ENCODE assay signal across 11 cellular contexts in the genomic region with DNA sequence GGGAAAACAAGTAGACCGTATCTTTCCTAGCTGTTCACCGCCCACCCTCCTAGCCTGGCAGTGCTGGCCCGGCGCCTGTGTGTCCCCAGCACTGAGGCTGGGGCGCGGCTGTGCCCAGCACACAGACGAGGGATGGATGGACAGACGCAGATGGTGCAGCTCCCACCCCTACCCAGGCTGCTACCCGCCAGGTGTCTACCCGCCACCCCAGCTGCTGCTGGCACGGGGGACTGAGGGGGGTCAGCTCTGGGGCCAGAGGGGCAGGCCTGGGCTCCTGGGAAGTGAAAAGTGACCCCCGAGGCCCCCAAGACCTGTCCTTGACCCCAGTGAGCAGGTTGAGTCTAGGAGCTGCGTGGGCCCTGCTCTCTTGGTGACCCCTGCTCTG. TPM values are rescaled to one million over a fixed set of nuclear protein-coding genes. Genes with fewer than 3 reads are reported as not detected.
DNase-seq lines count a peak whose midpoint lies in the region; ATAC-seq and TF ChIP-seq lines count a peak whose summit lies in the region.
"Had no signal": no experiment of that assay in that cellular context is flagged by ENCODE, and none has a peak within 500 bp of the region (broad histone marks: within the 10 kb centered on the region; RNA-seq: fewer than 3 reads in every experiment).

No MANE protein-coding gene starts in this region.

- TF ChIP-seq CTCF in suprapubic skin (IDR thresholded peaks at IDR 0.05): no peak

- 79 to 82% methylated on average over 9 to 13 of the region's 13 CpGs for WGBS in mesodermal cell (ENCODE audit: insufficient coverage in 2 of 2), 2 experiments
- WGBS in suprapubic skin: 70% methylated on average over 2 of the region's 13 CpGs

- H3K36me3 ChIP-seq in HUES6 (ENCODE audit: control insufficient read depth, insufficient read depth, low read length): no peaks in the 10 kb centered on the region
- peaks cover under 1% of the 10 kb centered on the region for H3K36me3 ChIP-seq in mesodermal cell (ENCODE audit: control insufficient read depth, insufficient read depth, low read length)
- H3K36me3 ChIP-seq in suprapubic skin: no peaks in the 10 kb centered on the region

- peak overlapping the region; percentile 84; the same call in 1 of the 2 replicates for H3K27ac ChIP-seq in HUES6 (ENCODE audit: low read depth, low read length)
- H3K27ac ChIP-seq in cingulate gyrus (ENCODE audit: low read depth, low read length): peak overlapping the region; percentile 94
- H3K27ac ChIP-seq in mesodermal cell (ENCODE audit: low read depth, low read length, severe bottlenecking): peak overlapping the region; percentile 93
- H3K27ac ChIP-seq in suprapubic skin: peak overlapping the region; percentile 92

- H3K9me3 ChIP-seq in HUES6 (ENCODE audit: control insufficient read depth, insufficient read depth, low read depth, low read length): no peaks in the 10 kb centered on the region
- H3K9me3 ChIP-seq in mesodermal cell (ENCODE audit: control insufficient read depth, low read length): no peaks in the 10 kb centered on the region
- H3K9me3 ChIP-seq in suprapubic skin: no peaks in the 10 kb centered on the region

- no peak for ATAC-seq in HG02610 (IDR thresholded peaks at IDR 0.05; ENCODE audit: unreplicated experiment)

- peak overlapping the region; percentile 87 for H3K9ac ChIP-seq in HUES6 (ENCODE audit: low read length)

- H3K4me1 ChIP-seq in HUES6 (ENCODE audit: control insufficient read depth, insufficient read depth, low read length) (peaks cover 54% of the 10 kb centered on the region), mesodermal cell (ENCODE audit: control insufficient read depth, insufficient read depth, low read length, poor library complexity, severe bottlenecking) (peaks cover 73% of the 10 kb centered on the region), suprapubic skin (peaks cover 85% of the 10 kb centered on the region)

- H3K27me3 ChIP-seq in HUES6 (ENCODE audit: control insufficient read depth, insufficient read depth, low read length): peaks cover 7% of the 10 kb centered on the region; the same call in 1 of the 2 replicates
- H3K27me3 ChIP-seq in suprapubic skin: no peaks in the 10 kb centered on the region

- TF ChIP-seq POLR2A in suprapubic skin (IDR thresholded peaks at IDR 0.05): no peak

- DNase-seq in suprapubic skin (ENCODE audit: low spot score in 2 of 2): no peak
- DNase-seq in GOT3 (lab: John Stamatoyannopoulos, UW): no peak
- no peak for DNase-seq in stimulated activated CD4-positive, alpha-beta T cell treated with anti-CD3 and anti-CD28 coated beads, Interleukin-1b, Interleukin-23, amount 100 ng/mL, for 48 hours
- DNase-seq in NK-92 treated with Interleukin-12 subunit alpha and Interleukin-12 subunit beta, amount 100 ng/mL, for 24 hours (lab: John Stamatoyannopoulos, UW): no peak
- DNase-seq: activated naive CD4-positive, alpha-beta T cell treated with anti-CD3 and anti-CD28 coated beads, Interleukin-2, amount 10 ng/mL, durations not matched to agents 7 days and 5 days; HCEC 1CT; NCI-H146 had no signal

- no peak overlapping the region for H3K4me3 ChIP-seq in HUES6 (ENCODE audit: low read depth, low read length)
- H3K4me3 ChIP-seq in mesodermal cell (ENCODE audit: extremely low read depth, insufficient read depth, low read length, poor library complexity, severe bottlenecking): no peak overlapping the region
- peak overlapping the region; percentile 70 for H3K4me3 ChIP-seq in suprapubic skin

- TF ChIP-seq EP300 in suprapubic skin (IDR thresholded peaks at IDR 0.05): no peak

RNA-seq across cellular contexts. Expression of gene VWA1, which starts 2.9 kb away (rescaled TPM):
- 20.6 TPM for polyA plus RNA-seq in mesodermal cell (2013, experiment 1 of 2)
- polyA plus RNA-seq in mesodermal cell (2013, experiment 2 of 2): 16.6 TPM
- 10 to 100 TPM; 14.5 to 27.6 (median 19.8) TPM for total RNA-seq in suprapubic skin

RNA-seq across cellular contexts. Expression of gene ANKRD65, which starts 11.5 kb away (rescaled TPM):
- polyA plus RNA-seq in mesodermal cell (2013, experiment 1 of 2): 1.5 TPM
- polyA plus RNA-seq in mesodermal cell (2013, experiment 2 of 2): 1.4 TPM
- total RNA-seq in suprapubic skin: 10 to 100 TPM in 1 of 4 donors, 1 to 10 TPM in 3; 2.8 to 10.3 (median 5.9) TPM

RNA-seq across cellular contexts. Expression of gene ATAD3C, which starts 16.9 kb away (rescaled TPM):
- polyA plus RNA-seq in mesodermal cell (2013, experiment 1 of 2): 0.48 TPM
- polyA plus RNA-seq in mesodermal cell (2013, experiment 2 of 2): 0.51 TPM
- 1 to 10 TPM in 2 of 4 donors, under 1 TPM in 2; 0.32 to 4.2 (median 1.2) TPM for total RNA-seq in suprapubic skin

RNA-seq across cellular contexts. Expression of gene MRPL20, which starts 25.5 kb away (rescaled TPM):
- 87.5 TPM for polyA plus RNA-seq in mesodermal cell (2013, experiment 1 of 2)
- polyA plus RNA-seq in mesodermal cell (2013, experiment 2 of 2): 80.9 TPM
- total RNA-seq in suprapubic skin: 100 to 1,000 TPM in 3 of 4 donors, 10 to 100 TPM in 1; 93.6 to 119 (median 109) TPM

RNA-seq across cellular contexts. Expression of gene CCNL2, which starts 33.4 kb away (rescaled TPM):
- polyA plus RNA-seq in mesodermal cell (2013, experiment 1 of 2): 176 TPM
- 168 TPM for polyA plus RNA-seq in mesodermal cell (2013, experiment 2 of 2)
- total RNA-seq in suprapubic skin: 100 to 1,000 TPM; 136 to 599 (median 160) TPM
